Comparison of ENCODE assay signal across 8 cellular contexts in genomic region chr15:92810418-92811138, GRCh38.
DNase-seq lines count a peak whose midpoint lies in the region; ATAC-seq, FAIRE-seq and TF ChIP-seq lines count a peak whose summit lies in the region.

No MANE protein-coding gene starts in this region.

- TF ChIP-seq CTCF in chondrocyte (IDR thresholded peaks at IDR 0.05) (peak; percentile 1), HepG2 (CRISPR knock-in tag; IDR thresholded peaks at IDR 0.05) (no peak)

- DNase-seq in MV-4-11 (lab: John Stamatoyannopoulos, UW) = peak; percentile 74
- peak; percentile 92 to 96 for DNase-seq in SJCRH30
- DNase-seq in chondrocyte (ENCODE audit: low spot score) = no peak
- DNase-seq in HepG2 (ENCODE audit: low spot score) = no peak
- DNase-seq in 8988T = no peak

- H3K27me3 ChIP-seq in SJCRH30 (no peaks in the 10 kb centered on the region), HepG2 (ENCODE audit: control insufficient read depth in 1 of 2, insufficient read depth in 2 of 2, low read length in 2 of 2) (no peaks in the 10 kb centered on the region; a peak in 1 of 5 replicates)

- H3K27ac Mint-ChIP-seq in chondrocyte (ENCODE audit: unreplicated experiment) = peak overlapping the region; percentile 98
- H3K27ac Mint-ChIP-seq in stimulated activated memory B cell treated with anti-CD40 and anti-IgM and Interleukin-4, amounts not matched to agents 10 μg/mL and 1 μg/mL and 100 μg/mL, for 72 hours = peak overlapping the region; percentile 98

- peak; percentile 46 to 79; a peak in 3 of 4 replicates for TF ChIP-seq POLR2A in HepG2 (IDR thresholded peaks at IDR 0.05; ENCODE audit: insufficient read depth in 1 of 2, low read depth in 2 of 2, low read length in 2 of 2)

- H3K27ac ChIP-seq in SJCRH30 (peak overlapping the region; percentile 93), HepG2 (ENCODE audit: extremely low read length, insufficient read depth, low read length) (peak overlapping the region; percentile 98)

- ATAC-seq in HepG2 = no peak
- ATAC-seq in stimulated activated memory B cell treated with anti-CD40 and anti-IgM and Interleukin-4, amounts not matched to agents 10 μg/mL and 1 μg/mL and 100 μg/mL, for 72 hours = no peak
- ATAC-seq in GM18498 (IDR thresholded peaks at IDR 0.05; ENCODE audit: unreplicated experiment) = no peak

- no TSS peak for BruUV-seq in HepG2 (replicated peaks; lab: Mats Ljungman, UMichigan)

- H4K20me1 ChIP-seq in HepG2 (ENCODE audit: insufficient read depth, low read length) = no peaks in the 10 kb centered on the region

- H3K27me3 Mint-ChIP-seq in chondrocyte (ENCODE audit: low read depth) = no peaks in the 10 kb centered on the region
- no peaks in the 10 kb centered on the region for H3K27me3 Mint-ChIP-seq in stimulated activated memory B cell treated with anti-CD40 and anti-IgM and Interleukin-4, amounts not matched to agents 10 μg/mL and 1 μg/mL and 100 μg/mL, for 72 hours

- H3K4me3 Mint-ChIP-seq in chondrocyte (ENCODE audit: unreplicated experiment) = peak overlapping the region; percentile 75
- peak overlapping the region; percentile 64 for H3K4me3 Mint-ChIP-seq in stimulated activated memory B cell treated with anti-CD40 and anti-IgM and Interleukin-4, amounts not matched to agents 10 μg/mL and 1 μg/mL and 100 μg/mL, for 72 hours

- no peaks in the 10 kb centered on the region for H3K36me3 ChIP-seq in ES-I3 (ENCODE audit: insufficient read depth, low read length)
- no peaks in the 10 kb centered on the region for H3K36me3 ChIP-seq in SJCRH30
- no peaks in the 10 kb centered on the region for H3K36me3 ChIP-seq in HepG2 (replicated peaks in 1 of 2; ENCODE audit: control insufficient read depth in 1 of 2, insufficient read depth in 2 of 2, low read length in 2 of 2)

- no peak overlapping the region for H2AFZ ChIP-seq in HepG2 (ENCODE audit: low read length)

- no peak for FAIRE-seq in HepG2 (lab: Jason Lieb, UNC)

- in situ Hi-C loops in HepG2 (cut with HindIII; ENCODE audit: extremely low pct_ligation_motif_present, low pct_unique_long_range_greater_than_20kb) = loop anchor here (5.0 kb wide), 1 partner anchor 72 kb away; no protein-coding TSS in a partner anchor

- peaks cover 28% of the 10 kb centered on the region for H3K79me2 ChIP-seq in HepG2 (ENCODE audit: insufficient read depth, low read length)

- H3K9ac ChIP-seq in ES-I3 (ENCODE audit: low read depth, low read length) (peak overlapping the region; percentile 83), HepG2 (ENCODE audit: insufficient read depth, low read depth, low read length) (peak overlapping the region; percentile 92)

- H3K4me1 ChIP-seq in ES-I3 (ENCODE audit: insufficient read depth, low read length) (no peaks in the 10 kb centered on the region), SJCRH30 (peaks cover 7% of the 10 kb centered on the region), HepG2 (ENCODE audit: insufficient read depth, low read length) (peaks cover 35% of the 10 kb centered on the region)

- no peaks in the 10 kb centered on the region for H3K9me3 Mint-ChIP-seq in chondrocyte (ENCODE audit: low read depth)
- H3K9me3 Mint-ChIP-seq in stimulated activated memory B cell treated with anti-CD40 and anti-IgM and Interleukin-4, amounts not matched to agents 10 μg/mL and 1 μg/mL and 100 μg/mL, for 72 hours = peaks cover 3% of the 10 kb centered on the region

- WGBS in HepG2 (ENCODE audit: low lambda C conversion rate) = under 1% methylated on average over 10 of the region's 10 CpGs

- peak overlapping the region; percentile 62 for H3K4me3 ChIP-seq in SJCRH30
- H3K4me3 ChIP-seq in HepG2 (replicated peaks in 1 of 3; ENCODE audit: insufficient read depth in 1 of 3, low read depth in 2 of 3, low read length in 3 of 3) = peak overlapping the region; percentile 49 to 67 (median 61)

- no peaks in the 10 kb centered on the region for H3K9me3 ChIP-seq in ES-I3 (ENCODE audit: control insufficient read depth, insufficient read depth, low read length)
- no peaks in the 10 kb centered on the region for H3K9me3 ChIP-seq in SJCRH30 (replicated peaks)
- no peaks in the 10 kb centered on the region for H3K9me3 ChIP-seq in HepG2 (ENCODE audit: low read length)

- no peak for TF ChIP-seq RAD21 in HepG2 (CRISPR knock-in tag; IDR thresholded peaks at IDR 0.05)

- POLR2A ChIA-PET in HepG2 (lab: Yijun Ruan, JAX) = interaction anchor here (0.6 to 5.8 kb wide), 17 partner anchors 10 to 218 kb away, joined by 3 to 211 read pairs (median 12); partner anchors contain the start of gene CHD2

- CTCF ChIA-PET in HepG2 (lab: Yijun Ruan, JAX; ENCODE audit: low intra/inter-chr PET ratio, low total read pairs) = no interaction called here

- no peaks in the 10 kb centered on the region for H3K36me3 Mint-ChIP-seq in chondrocyte (ENCODE audit: low read depth)
- peaks cover 10% of the 10 kb centered on the region for H3K36me3 Mint-ChIP-seq in stimulated activated memory B cell treated with anti-CD40 and anti-IgM and Interleukin-4, amounts not matched to agents 10 μg/mL and 1 μg/mL and 100 μg/mL, for 72 hours

- intact Hi-C loops in HepG2 (cut with micrococcal nuclease; ENCODE audit: unreplicated experiment) = loop anchor here (1.0 kb wide), 1 partner anchor 21 kb away; no protein-coding TSS in a partner anchor

- H3K4me1 Mint-ChIP-seq in chondrocyte (ENCODE audit: low read depth) = peaks cover 42% of the 10 kb centered on the region
- H3K4me1 Mint-ChIP-seq in stimulated activated memory B cell treated with anti-CD40 and anti-IgM and Interleukin-4, amounts not matched to agents 10 μg/mL and 1 μg/mL and 100 μg/mL, for 72 hours = peaks cover 26% of the 10 kb centered on the region

- TF ChIP-seq EP300 in HepG2 (IDR thresholded peaks at IDR 0.05; ENCODE audit: low read depth in 2 of 2, low read length in 2 of 2) = no peak
- TF ChIP-seq EP300 in HepG2 (CRISPR knock-in tag; IDR thresholded peaks at IDR 0.05; ENCODE audit: borderline replicate concordance) = no peak

- peak overlapping the region; percentile 90 for H3K4me2 ChIP-seq in HepG2 (ENCODE audit: low read depth, low read length)

TF ChIP-seq in HepG2, 621 proteins besides CTCF, POLR2A, EP300 and RAD21 (continues in another document):
- TF ChIP-seq ZSCAN22 (CRISPR knock-in tag; IDR thresholded peaks at IDR 0.05) = no peak
- no peak for TF ChIP-seq MAZ (IDR thresholded peaks at IDR 0.05; ENCODE audit: borderline replicate concordance, low read depth, low read length)
- TF ChIP-seq MAZ (CRISPR knock-in tag; IDR thresholded peaks at IDR 0.05; ENCODE audit: low read depth) = no peak
- TF ChIP-seq ARID5B (CRISPR knock-in tag; IDR thresholded peaks at IDR 0.05) = peak; percentile 13; the same call in 1 of the 2 replicates
- TF ChIP-seq ZNF362 (CRISPR knock-in tag; IDR thresholded peaks at IDR 0.05; ENCODE audit: borderline replicate concordance) = 0 out of 2 replicates have a peak, but pooled peaks have one; percentile 20
- peak; percentile 13 for TF ChIP-seq SAP130 (CRISPR knock-in tag; IDR thresholded peaks at IDR 0.05; ENCODE audit: low read depth)
- no peak for TF ChIP-seq ZBTB46 (CRISPR knock-in tag; IDR thresholded peaks at IDR 0.05; ENCODE audit: borderline replicate concordance)
- no peak for TF ChIP-seq ZNF782 (CRISPR knock-in tag; IDR thresholded peaks at IDR 0.05; ENCODE audit: borderline replicate concordance)
- TF ChIP-seq POLR2G (IDR thresholded peaks at IDR 0.05; ENCODE audit: low read depth, low read length) = peak; percentile 51

Comparison
In these comparisons a context has a peak if more than half of its experiments do, and no peak if none do; other contexts are left out.
1. DNase-seq: peak in MV-4-11 (single experiment) and SJCRH30 (2 of 2); none in chondrocyte (single experiment), HepG2 (single experiment) and 8988T (single experiment).